In the genomic region with DNA sequence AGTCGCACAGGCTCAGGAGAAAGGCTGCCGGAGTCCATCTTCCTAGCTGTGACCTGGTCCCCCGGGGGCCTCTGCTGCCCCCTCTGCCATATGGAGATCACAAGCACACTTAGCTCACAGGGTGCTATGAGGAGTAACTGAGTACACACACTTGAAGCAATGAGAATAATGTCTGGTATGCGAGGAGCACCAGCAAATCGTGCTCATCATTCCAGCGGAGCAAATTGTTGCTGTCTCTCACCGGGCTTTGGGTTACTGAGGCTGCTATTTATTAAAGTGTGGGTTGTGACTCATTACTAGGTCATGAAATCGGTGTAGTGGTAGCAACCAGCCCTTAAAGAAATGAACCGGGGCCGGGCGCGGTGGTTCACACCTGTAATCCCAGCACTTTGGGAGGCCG, we compare ENCODE assay signal across 12 cellular contexts. TPM values are rescaled to one million over a fixed set of nuclear protein-coding genes. Genes with fewer than 3 reads are reported as not detected.
DNase-seq lines count a peak whose midpoint lies in the region; ATAC-seq, FAIRE-seq and TF ChIP-seq lines count a peak whose summit lies in the region.
"Had no signal": no experiment of that assay in that cellular context is flagged by ENCODE, and none has a peak within 500 bp of the region (broad histone marks: within the 10 kb centered on the region; RNA-seq: fewer than 3 reads in every experiment).

No MANE protein-coding gene starts in this region.

- POLR2A ChIA-PET in SK-N-SH (lab: Yijun Ruan, JAX), result no interaction called here

- WGBS in SK-N-SH (ENCODE audit: low lambda C conversion rate), result 40% methylated on average over 11 of the region's 13 CpGs

- no peaks in the 10 kb centered on the region for H4K20me1 ChIP-seq in SK-N-SH (ENCODE audit: insufficient read depth)
- H4K20me1 ChIP-seq in fibroblast of lung (ENCODE audit: control insufficient read depth, extremely low read depth, insufficient read depth, low read length), result no peaks in the 10 kb centered on the region

- no peak overlapping the region for H3K4me3 ChIP-seq in SK-N-SH (ENCODE audit: low read depth in 2 of 2, low read length in 1 of 2)
- no peak overlapping the region for H3K4me3 ChIP-seq in fibroblast of lung (replicated peaks in 1 of 4; ENCODE audit: control extremely low read depth in 1 of 4, insufficient read depth in 1 of 4, low read depth in 3 of 4, low read length in 4 of 4)
- H3K4me3 ChIP-seq: right atrium auricular region, testis had no signal

- ATAC-seq in HG03095 (IDR thresholded peaks at IDR 0.05; ENCODE audit: unreplicated experiment) (no peak), GM21367 (IDR thresholded peaks at IDR 0.05; ENCODE audit: unreplicated experiment) (no peak)

- H3K9ac ChIP-seq in SK-N-SH (no peak overlapping the region), fibroblast of lung (ENCODE audit: insufficient read depth, low read length) (no peak overlapping the region)

- TF ChIP-seq CTCF in SK-N-SH (IDR thresholded peaks at IDR 0.05) (no peak), fibroblast of lung (conservative IDR thresholded peaks at IDR 0.05 in 1 of 2, IDR thresholded peaks at IDR 0.05 in 1 of 2; ENCODE audit: low read depth in 1 of 2, low read length in 2 of 2) (no peak), GM13976 (IDR thresholded peaks at IDR 0.05; ENCODE audit: borderline replicate concordance, control extremely low read depth, extremely low read depth, insufficient read depth, missing control alignments) (no peak)

- H3K79me2 ChIP-seq in SK-N-SH (ENCODE audit: insufficient read depth) (no peaks in the 10 kb centered on the region), fibroblast of lung (ENCODE audit: control insufficient read depth, insufficient read depth, low read length) (no peaks in the 10 kb centered on the region)

- H2AFZ ChIP-seq in SK-N-SH (ENCODE audit: low read depth) (no peak overlapping the region), fibroblast of lung (ENCODE audit: low read length) (no peak overlapping the region)

- 0 out of 2 replicates have a peak overlapping the region, but pooled peaks have one; percentile 14 for H3K4me2 ChIP-seq in SK-N-SH
- H3K4me2 ChIP-seq in fibroblast of lung (ENCODE audit: extremely low read depth, insufficient read depth, low read length), result no peak overlapping the region

- H3F3A ChIP-seq in SK-N-SH (replicated peaks; ENCODE audit: insufficient read depth), result peaks cover 5% of the 10 kb centered on the region

- in situ Hi-C loops in GM13976 (cut with MboI; ENCODE audit: low sequenced_read_pairs, unreplicated experiment), result no loop called here

- H3K9me3 ChIP-seq in SK-N-SH (no peaks in the 10 kb centered on the region), fibroblast of lung (ENCODE audit: control insufficient read depth, insufficient read depth, low read depth, low read length) (no peaks in the 10 kb centered on the region)
- H3K9me3 ChIP-seq: right atrium auricular region, testis had no signal

- H3K4me1 ChIP-seq in SK-N-SH (ENCODE audit: control insufficient read depth in 1 of 2, insufficient read depth in 2 of 2, low read depth in 1 of 2, low read length in 1 of 2) (no peaks in the 10 kb centered on the region; a peak in 1 of 4 replicates), fibroblast of lung (ENCODE audit: control insufficient read depth, extremely low read depth, insufficient read depth, low read length) (no peaks in the 10 kb centered on the region)
- H3K4me1 ChIP-seq: right atrium auricular region, testis had no signal

- no peak overlapping the region for H3K27ac ChIP-seq in SK-N-SH (ENCODE audit: low read depth in 2 of 2, low read length in 1 of 2)
- no peak overlapping the region for H3K27ac ChIP-seq in fibroblast of lung (ENCODE audit: insufficient read depth, low read length)
- H3K27ac ChIP-seq: right atrium auricular region, testis, VCaP had no signal

- H3K9me2 ChIP-seq in SK-N-SH, result no peaks in the 10 kb centered on the region

- no peaks in the 10 kb centered on the region for H3K27me3 ChIP-seq in SK-N-SH (ENCODE audit: insufficient read depth)
- peaks cover 13% of the 10 kb centered on the region for H3K27me3 ChIP-seq in fibroblast of lung (ENCODE audit: control insufficient read depth, insufficient read depth, low read length)
- H3K27me3 ChIP-seq: right atrium auricular region, testis had no signal

- no peaks in the 10 kb centered on the region for H3K36me3 ChIP-seq in SK-N-SH (replicated peaks in 1 of 2; ENCODE audit: control insufficient read depth in 1 of 2, insufficient read depth in 2 of 2, low read length in 1 of 2)
- no peaks in the 10 kb centered on the region for H3K36me3 ChIP-seq in fibroblast of lung (ENCODE audit: control insufficient read depth, insufficient read depth, low read length)
- H3K36me3 ChIP-seq: right atrium auricular region had no signal

- DNase-seq in H54 (ENCODE audit: insufficient read length, low spot score), result peak; percentile 63
- DNase-seq in SK-N-SH, result no peak
- peak; percentile 22 to 96 for DNase-seq in fibroblast of lung (ENCODE audit: low read depth in 2 of 2)
- peak; percentile 7 for DNase-seq in smooth muscle cell of the brain vasculature (ENCODE audit: low read depth, low spot score)
- no peak for DNase-seq in GM13976 (ENCODE audit: low spot score)
- DNase-seq: NCI-H345, testis had no signal

- no peak for FAIRE-seq in H54 (lab: Jason Lieb, UNC)
- FAIRE-seq: GM18507 had no signal

- TF ChIP-seq EP300 in SK-N-SH (IDR thresholded peaks at IDR 0.05; ENCODE audit: borderline replicate concordance in 1 of 2, low read depth in 1 of 2, low read length in 1 of 2), result peak in 1 of 2 experiments; percentile 69; a peak in 1 of 4 replicates

- CTCF ChIA-PET in SK-N-SH (lab: Yijun Ruan, JAX), result interaction anchor here (1.6 kb wide), 1 partner anchor 30 kb away, joined by 4 read pairs; no protein-coding TSS in a partner anchor

- no peak for TF ChIP-seq POLR2A in H54 (IDR thresholded peaks at IDR 0.05; ENCODE audit: low read depth, low read length)

- TF ChIP-seq RAD21 in SK-N-SH (IDR thresholded peaks at IDR 0.05; ENCODE audit: low read length), result no peak

TF ChIP-seq in SK-N-SH, 30 proteins besides CTCF, POLR2A, EP300 and RAD21 (continues in another document):
- TF ChIP-seq, protein P1, sequence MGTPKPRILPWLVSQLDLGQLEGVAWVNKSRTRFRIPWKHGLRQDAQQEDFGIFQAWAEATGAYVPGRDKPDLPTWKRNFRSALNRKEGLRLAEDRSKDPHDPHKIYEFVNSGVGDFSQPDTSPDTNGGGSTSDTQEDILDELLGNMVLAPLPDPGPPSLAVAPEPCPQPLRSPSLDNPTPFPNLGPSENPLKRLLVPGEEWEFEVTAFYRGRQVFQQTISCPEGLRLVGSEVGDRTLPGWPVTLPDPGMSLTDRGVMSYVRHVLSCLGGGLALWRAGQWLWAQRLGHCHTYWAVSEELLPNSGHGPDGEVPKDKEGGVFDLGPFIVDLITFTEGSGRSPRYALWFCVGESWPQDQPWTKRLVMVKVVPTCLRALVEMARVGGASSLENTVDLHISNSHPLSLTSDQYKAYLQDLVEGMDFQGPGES (IDR thresholded peaks at IDR 0.05; ENCODE audit: low read depth, low read length), result no peak
- 0 out of 2 replicates have a peak, but pooled peaks have one; percentile 18 for TF ChIP-seq NFIC (IDR thresholded peaks at IDR 0.05; ENCODE audit: borderline replicate concordance)
- TF ChIP-seq EZH2phosphoT487 (IDR thresholded peaks at IDR 0.05; ENCODE audit: borderline replicate concordance, low read depth), result no peak
- peak; percentile 28; the same call in 1 of the 2 replicates for TF ChIP-seq POLR2AphosphoS5 (IDR thresholded peaks at IDR 0.05; ENCODE audit: low read depth, low read length)
- TF ChIP-seq, protein P2, sequence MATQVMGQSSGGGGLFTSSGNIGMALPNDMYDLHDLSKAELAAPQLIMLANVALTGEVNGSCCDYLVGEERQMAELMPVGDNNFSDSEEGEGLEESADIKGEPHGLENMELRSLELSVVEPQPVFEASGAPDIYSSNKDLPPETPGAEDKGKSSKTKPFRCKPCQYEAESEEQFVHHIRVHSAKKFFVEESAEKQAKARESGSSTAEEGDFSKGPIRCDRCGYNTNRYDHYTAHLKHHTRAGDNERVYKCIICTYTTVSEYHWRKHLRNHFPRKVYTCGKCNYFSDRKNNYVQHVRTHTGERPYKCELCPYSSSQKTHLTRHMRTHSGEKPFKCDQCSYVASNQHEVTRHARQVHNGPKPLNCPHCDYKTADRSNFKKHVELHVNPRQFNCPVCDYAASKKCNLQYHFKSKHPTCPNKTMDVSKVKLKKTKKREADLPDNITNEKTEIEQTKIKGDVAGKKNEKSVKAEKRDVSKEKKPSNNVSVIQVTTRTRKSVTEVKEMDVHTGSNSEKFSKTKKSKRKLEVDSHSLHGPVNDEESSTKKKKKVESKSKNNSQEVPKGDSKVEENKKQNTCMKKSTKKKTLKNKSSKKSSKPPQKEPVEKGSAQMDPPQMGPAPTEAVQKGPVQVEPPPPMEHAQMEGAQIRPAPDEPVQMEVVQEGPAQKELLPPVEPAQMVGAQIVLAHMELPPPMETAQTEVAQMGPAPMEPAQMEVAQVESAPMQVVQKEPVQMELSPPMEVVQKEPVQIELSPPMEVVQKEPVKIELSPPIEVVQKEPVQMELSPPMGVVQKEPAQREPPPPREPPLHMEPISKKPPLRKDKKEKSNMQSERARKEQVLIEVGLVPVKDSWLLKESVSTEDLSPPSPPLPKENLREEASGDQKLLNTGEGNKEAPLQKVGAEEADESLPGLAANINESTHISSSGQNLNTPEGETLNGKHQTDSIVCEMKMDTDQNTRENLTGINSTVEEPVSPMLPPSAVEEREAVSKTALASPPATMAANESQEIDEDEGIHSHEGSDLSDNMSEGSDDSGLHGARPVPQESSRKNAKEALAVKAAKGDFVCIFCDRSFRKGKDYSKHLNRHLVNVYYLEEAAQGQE (IDR thresholded peaks at IDR 0.05; ENCODE audit: low read depth, low read length), result no peak
- no peak for TF ChIP-seq ELF1 (IDR thresholded peaks at IDR 0.05)
- TF ChIP-seq CHD2 (IDR thresholded peaks at IDR 0.05; ENCODE audit: low read length, partially characterized antibody), result no peak
- TF ChIP-seq, protein P3, sequence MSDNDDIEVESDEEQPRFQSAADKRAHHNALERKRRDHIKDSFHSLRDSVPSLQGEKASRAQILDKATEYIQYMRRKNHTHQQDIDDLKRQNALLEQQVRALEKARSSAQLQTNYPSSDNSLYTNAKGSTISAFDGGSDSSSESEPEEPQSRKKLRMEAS (IDR thresholded peaks at IDR 0.05; ENCODE audit: low read depth), result peak; percentile 16; the same call in 1 of the 2 replicates
- TF ChIP-seq FOSL2 (IDR thresholded peaks at IDR 0.05; ENCODE audit: borderline replicate concordance, low read depth), result peak; percentile 76
- TF ChIP-seq TCF12 (IDR thresholded peaks at IDR 0.05), result peak; percentile 78; the same call in 1 of the 2 replicates

RNA-seq across cellular contexts. Expression of gene EIF3D, which starts 48.1 kb away (rescaled TPM):
- 423 and 498 TPM in 2 replicates for polyA plus RNA-seq in SK-N-SH (2012; rRNA removed)
- polyA plus RNA-seq in SK-N-SH (2012; cell fraction: cytosol; rRNA removed), result 300 and 379 TPM in 2 replicates
- polyA plus RNA-seq in SK-N-SH (2012; cell fraction: nucleus; rRNA removed), result 400 and 411 TPM in 2 replicates
- 306 and 407 TPM in 2 replicates for total RNA-seq in fibroblast of lung
- 267 and 318 TPM in 2 replicates for polyA plus RNA-seq in fibroblast of lung
- polyA plus RNA-seq in fibroblast of lung (2012), result 165 and 195 TPM in 2 replicates
- polyA minus RNA-seq in fibroblast of lung (ENCODE audit: low replicate concordance), result 371 and 415 TPM in 2 replicates

Comparison
In these comparisons a context has a peak if more than half of its experiments do, and no peak if none do; other contexts are left out.
1. DNase-seq: peak in H54 (single experiment), fibroblast of lung (2 of 2) and smooth muscle cell of the brain vasculature (single experiment); none in SK-N-SH (single experiment) and GM13976 (single experiment).